Comparison of ENCODE assay signal across 1 cellular context in genomic region chr5:127072861-127073846, GRCh38.
TF ChIP-seq lines count a peak whose summit lies in the region.

Gene C5orf63, minus strand, starts transcription at chr5:127073502. Its CDS starts 14,507 bp downstream, at chr5:127058995.

TF ChIP-seq in HepG2, 621 proteins besides CTCF, POLR2A, EP300 and RAD21 (continued from another document and continues in another):
- TF ChIP-seq ZHX2 (IDR thresholded peaks at IDR 0.05; ENCODE audit: low read depth), result no peak
- 0 out of 2 replicates have a peak, but pooled peaks have one; percentile 45 for TF ChIP-seq ZHX2 (CRISPR knock-in tag; IDR thresholded peaks at IDR 0.05; ENCODE audit: borderline replicate concordance)
- TF ChIP-seq ARID2 (CRISPR knock-in tag; IDR thresholded peaks at IDR 0.05; ENCODE audit: borderline replicate concordance), result no peak
- peak in 1 of 2 experiments; percentile 54; a peak in 1 of 4 replicates for TF ChIP-seq KLF16 (CRISPR knock-in tag; IDR thresholded peaks at IDR 0.05)
- TF ChIP-seq ZBTB8A (CRISPR knock-in tag; IDR thresholded peaks at IDR 0.05; ENCODE audit: borderline replicate concordance, low read depth), result no peak
- TF ChIP-seq ZNF550 (CRISPR knock-in tag; IDR thresholded peaks at IDR 0.05; ENCODE audit: borderline replicate concordance), result no peak
- TF ChIP-seq ZNF264 (CRISPR knock-in tag; IDR thresholded peaks at IDR 0.05), result peak; percentile 21; the same call in 1 of the 2 replicates
- peak; percentile 99 for TF ChIP-seq ZNF205 (CRISPR knock-in tag; IDR thresholded peaks at IDR 0.05)
- TF ChIP-seq TP53 (CRISPR knock-in tag; conservative IDR thresholded peaks at IDR 0.05), result no peak
- no peak for TF ChIP-seq ARNT (IDR thresholded peaks at IDR 0.05)
- TF ChIP-seq ZNF282 (IDR thresholded peaks at IDR 0.05; ENCODE audit: partially characterized antibody), result no peak
- TF ChIP-seq KLF12 (CRISPR knock-in tag; IDR thresholded peaks at IDR 0.05; ENCODE audit: borderline replicate concordance), result peak; percentile 57; the same call in 1 of the 2 replicates
- peak; percentile 87 for TF ChIP-seq SAP130 (CRISPR knock-in tag; IDR thresholded peaks at IDR 0.05; ENCODE audit: low read depth)
- TF ChIP-seq ZNF552 (CRISPR knock-in tag; IDR thresholded peaks at IDR 0.05; ENCODE audit: borderline replicate concordance), result no peak
- no peak for TF ChIP-seq MLLT10 (CRISPR knock-in tag; IDR thresholded peaks at IDR 0.05)
- TF ChIP-seq FLYWCH1 (CRISPR knock-in tag; IDR thresholded peaks at IDR 0.05), result no peak
- peak; percentile 89 for TF ChIP-seq ZNF446 (CRISPR knock-in tag; IDR thresholded peaks at IDR 0.05)
- no peak for TF ChIP-seq GPBP1L1 (CRISPR knock-in tag; IDR thresholded peaks at IDR 0.05)
- no peak for TF ChIP-seq ZUFSP (CRISPR knock-in tag; IDR thresholded peaks at IDR 0.05; ENCODE audit: borderline replicate concordance)
- TF ChIP-seq TRIM22 (IDR thresholded peaks at IDR 0.05), result no peak
- peak; percentile 41; the same call in 1 of the 2 replicates for TF ChIP-seq ARID5B (CRISPR knock-in tag; IDR thresholded peaks at IDR 0.05)
- TF ChIP-seq ZFP1 (CRISPR knock-in tag; IDR thresholded peaks at IDR 0.05), result no peak
- no peak for TF ChIP-seq BHLHE40 (IDR thresholded peaks at IDR 0.05; ENCODE audit: low read length)
- TF ChIP-seq SMARCC2 (IDR thresholded peaks at IDR 0.05), result no peak
- no peak for TF ChIP-seq ZFAT (CRISPR knock-in tag; conservative IDR thresholded peaks at IDR 0.05)
- no peak for TF ChIP-seq ZNF749 (CRISPR knock-in tag; IDR thresholded peaks at IDR 0.05; ENCODE audit: borderline replicate concordance)
- peak; percentile 35; the same call in 1 of the 2 replicates for TF ChIP-seq GFI1 (CRISPR knock-in tag; IDR thresholded peaks at IDR 0.05; ENCODE audit: borderline replicate concordance)
- TF ChIP-seq ZNF354B (CRISPR knock-in tag; IDR thresholded peaks at IDR 0.05), result no peak
- no peak for TF ChIP-seq CBX2 (IDR thresholded peaks at IDR 0.05; ENCODE audit: low read depth, low read length)
- no peak for TF ChIP-seq CBX2 (CRISPR knock-in tag; IDR thresholded peaks at IDR 0.05; ENCODE audit: low read depth)
- 0 out of 2 replicates have a peak, but pooled peaks have one; percentile 39 for TF ChIP-seq ZNF317 (CRISPR knock-in tag; IDR thresholded peaks at IDR 0.05)
- no peak for TF ChIP-seq PCBP2 (optimal IDR thresholded peaks at IDR 0.05; ENCODE audit: low read depth, low read length, poor library complexity, severe bottlenecking)
- TF ChIP-seq FOXP4 (CRISPR knock-in tag; IDR thresholded peaks at IDR 0.05), result no peak; the same call in 1 of the 2 replicates
- no peak for TF ChIP-seq ZNF773 (CRISPR knock-in tag; IDR thresholded peaks at IDR 0.05; ENCODE audit: borderline replicate concordance)
- TF ChIP-seq TRIM24 (CRISPR knock-in tag; IDR thresholded peaks at IDR 0.05), result no peak
- peak; percentile 66 for TF ChIP-seq ZFP90 (CRISPR knock-in tag; IDR thresholded peaks at IDR 0.05; ENCODE audit: borderline replicate concordance)
- peak; percentile 89 for TF ChIP-seq ZNF883 (CRISPR knock-in tag; IDR thresholded peaks at IDR 0.05; ENCODE audit: not compliant biosample characterization)
- no peak for TF ChIP-seq PRDM10 (CRISPR knock-in tag; IDR thresholded peaks at IDR 0.05; ENCODE audit: low read depth)
- no peak for TF ChIP-seq MLX (CRISPR knock-in tag; IDR thresholded peaks at IDR 0.05)
- TF ChIP-seq ZNF430 (CRISPR knock-in tag; IDR thresholded peaks at IDR 0.05), result no peak
- no peak for TF ChIP-seq HNRNPUL1 (IDR thresholded peaks at IDR 0.05; ENCODE audit: low read depth, low read length)
- peak; percentile 22; the same call in 1 of the 2 replicates for TF ChIP-seq SNAPC2 (CRISPR knock-in tag; IDR thresholded peaks at IDR 0.05)
- no peak for TF ChIP-seq TCF7L2 (IDR thresholded peaks at IDR 0.05; ENCODE audit: low read depth, low read length)
- TF ChIP-seq SALL1 (CRISPR knock-in tag; IDR thresholded peaks at IDR 0.05), result peak; percentile 90
